In the genomic region with DNA sequence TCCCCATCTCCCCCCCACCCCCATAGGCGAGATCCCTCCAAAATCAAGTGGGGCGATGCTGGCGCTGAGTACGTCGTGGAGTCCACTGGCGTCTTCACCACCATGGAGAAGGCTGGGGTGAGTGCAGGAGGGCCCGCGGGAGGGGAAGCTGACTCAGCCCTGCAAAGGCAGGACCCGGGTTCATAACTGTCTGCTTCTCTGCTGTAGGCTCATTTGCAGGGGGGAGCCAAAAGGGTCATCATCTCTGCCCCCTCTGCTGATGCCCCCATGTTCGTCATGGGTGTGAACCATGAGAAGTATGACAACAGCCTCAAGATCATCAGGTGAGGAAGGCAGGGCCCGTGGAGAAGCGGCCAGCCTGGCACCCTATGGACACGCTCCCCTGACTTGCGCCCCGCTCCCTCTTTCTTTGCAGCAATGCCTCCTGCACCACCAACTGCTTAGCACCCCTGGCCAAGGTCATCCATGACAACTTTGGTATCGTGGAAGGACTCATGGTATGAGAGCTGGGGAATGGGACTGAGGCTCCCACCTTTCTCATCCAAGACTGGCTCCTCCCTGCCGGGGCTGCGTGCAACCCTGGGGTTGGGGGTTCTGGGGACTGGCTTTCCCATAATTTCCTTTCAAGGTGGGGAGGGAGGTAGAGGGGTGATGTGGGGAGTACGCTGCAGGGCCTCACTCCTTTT, we compare ENCODE assay signal across 8 cellular contexts. TPM values are rescaled to one million over a fixed set of nuclear protein-coding genes. Genes with fewer than 3 reads are reported as not detected.
DNase-seq lines count a peak whose midpoint lies in the region; ATAC-seq, FAIRE-seq and TF ChIP-seq lines count a peak whose summit lies in the region.

No MANE protein-coding gene starts in this region.

- H3K4me1 ChIP-seq in HUES64 (ENCODE audit: insufficient read depth, low read length) (peaks cover 20% of the 10 kb centered on the region), astrocyte (ENCODE audit: insufficient read depth, low read length) (peaks cover 54% of the 10 kb centered on the region), mucosa of descending colon (ENCODE audit: low read depth) (peaks cover 64% of the 10 kb centered on the region)

- H3K9me3 ChIP-seq in HUES64 (ENCODE audit: insufficient read depth, low read depth, low read length) = no peaks in the 10 kb centered on the region
- H3K9me3 ChIP-seq in astrocyte (ENCODE audit: insufficient read depth, low read depth, low read length) = no peaks in the 10 kb centered on the region
- H3K9me3 ChIP-seq in mucosa of descending colon = no peaks in the 10 kb centered on the region

- H3K36me3 Mint-ChIP-seq in astrocyte (ENCODE audit: low read depth, unreplicated experiment) = peaks cover 27% of the 10 kb centered on the region

- no peaks in the 10 kb centered on the region for H3K27me3 Mint-ChIP-seq in astrocyte (ENCODE audit: low read depth, unreplicated experiment)

- H2AFZ ChIP-seq in astrocyte (ENCODE audit: low read depth, low read length) = no peak overlapping the region

- peak overlapping the region; percentile 99; the same call in 1 of the 2 replicates for H3K9ac ChIP-seq in HUES64 (ENCODE audit: low read depth, low read length)
- H3K9ac ChIP-seq in astrocyte (ENCODE audit: low read length) = peak overlapping the region; percentile 98

- no peak for ATAC-seq in mucosa of descending colon
- ATAC-seq in GM18505 (IDR thresholded peaks at IDR 0.05; ENCODE audit: unreplicated experiment) = no peak
- no peak for ATAC-seq in HG02970 (IDR thresholded peaks at IDR 0.05; ENCODE audit: low FRiP score, unreplicated experiment)
- ATAC-seq in GM18907 (IDR thresholded peaks at IDR 0.05; ENCODE audit: unreplicated experiment) = no peak

- peaks cover 58% of the 10 kb centered on the region for H4K20me1 ChIP-seq in astrocyte (ENCODE audit: insufficient read depth, low read length)

- WGBS in HUES64 = 88% methylated on average over 16 of the region's 19 CpGs

- intact Hi-C loops in mucosa of descending colon (cut with DNase I, micrococcal nuclease) = loop anchor here (5.0 kb wide), 2 partner anchors 45 to 115 kb away; a partner anchor contains a TSS

- DNase-seq in AG09309 (ENCODE audit: low read depth) (no peak), astrocyte (ENCODE audit: low read depth) (no peak), mucosa of descending colon (peak in 2 of 3 donors; percentile 35 to 63), A172 (ENCODE audit: low spot score) (no peak)

- H3K4me3 Mint-ChIP-seq in astrocyte (ENCODE audit: unreplicated experiment) = peak overlapping the region; percentile 89

- H3K27ac ChIP-seq in HUES64 (ENCODE audit: low read depth, low read length) (peak overlapping the region; percentile 99; the same call in 1 of the 2 replicates), astrocyte (ENCODE audit: low read depth, low read length) (peak overlapping the region; percentile 94)

- peak overlapping the region; percentile 99 for H3K4me2 ChIP-seq in astrocyte (ENCODE audit: low read length)

- H3K4me1 Mint-ChIP-seq in astrocyte (ENCODE audit: low read depth, unreplicated experiment) = peaks cover 30% of the 10 kb centered on the region

- TF ChIP-seq CTCF in AG09309 (IDR thresholded peaks at IDR 0.05; ENCODE audit: control insufficient read depth, insufficient read depth, low read depth, low read length, missing control alignments) (no peak), astrocyte (IDR thresholded peaks at IDR 0.05; ENCODE audit: insufficient read depth, low read depth, low read length) (no peak), mucosa of descending colon (IDR thresholded peaks at IDR 0.05) (no peak)

- peak overlapping the region; percentile 87 for H3K27ac Mint-ChIP-seq in astrocyte (ENCODE audit: unreplicated experiment)

- H3K27me3 ChIP-seq in HUES64 (ENCODE audit: insufficient read depth, low read length) (no peaks in the 10 kb centered on the region), astrocyte (ENCODE audit: insufficient read depth, low read length) (no peaks in the 10 kb centered on the region)

- peaks cover 40% of the 10 kb centered on the region for H3K79me2 ChIP-seq in astrocyte (ENCODE audit: insufficient read depth, low read length)

- peaks cover 46% of the 10 kb centered on the region for H3K36me3 ChIP-seq in HUES64 (ENCODE audit: insufficient read depth, low read length)
- H3K36me3 ChIP-seq in astrocyte (ENCODE audit: insufficient read depth, low read length) = peaks cover 29% of the 10 kb centered on the region
- H3K36me3 ChIP-seq in mucosa of descending colon (ENCODE audit: low read depth) = peaks cover 4% of the 10 kb centered on the region

- no peak for FAIRE-seq in astrocyte (lab: Jason Lieb, UNC)

- TF ChIP-seq POLR2A in GM18505 (IDR thresholded peaks at IDR 0.05; ENCODE audit: borderline replicate concordance, extremely low read depth, insufficient read depth, insufficient read length) = no peak

- H3K9me3 Mint-ChIP-seq in astrocyte (ENCODE audit: unreplicated experiment) = no peaks in the 10 kb centered on the region

- H3K4me3 ChIP-seq in AG09309 (ENCODE audit: control insufficient read depth, low read depth, low read length) = peak overlapping the region; percentile 99
- peak overlapping the region; percentile 97; the same call in 1 of the 2 replicates for H3K4me3 ChIP-seq in HUES64 (ENCODE audit: low read length)
- peak overlapping the region; percentile 95 for H3K4me3 ChIP-seq in astrocyte (ENCODE audit: insufficient read depth, low read depth, low read length)
- H3K4me3 ChIP-seq in mucosa of descending colon = no peak overlapping the region

RNA-seq across cellular contexts. Expression of a gene that starts 2.7 kb away (rescaled TPM):
- polyA plus RNA-seq in HUES64 (2013, experiment 1 of 2) = 5,269 TPM
- polyA plus RNA-seq in HUES64 (2013, experiment 2 of 2) = 5,160 TPM
- 5,151 and 5,167 TPM in 2 replicates for total RNA-seq in astrocyte
- total RNA-seq in mucosa of descending colon = 1,000 to 10,000 TPM; 1,543 to 3,034 (median 2,070) TPM
- 3,748 and 4,015 TPM in 2 replicates for total RNA-seq in A172 (2014; rRNA removed; shearing (Covaris generic))

RNA-seq across cellular contexts. Expression of a gene that starts 18.8 kb away (rescaled TPM):
- polyA plus RNA-seq in HUES64 (2013, experiment 1 of 2) = 9.0 TPM
- polyA plus RNA-seq in HUES64 (2013, experiment 2 of 2) = 8.5 TPM
- total RNA-seq in astrocyte (18.8 and 20.8 TPM in 2 replicates), mucosa of descending colon (10 to 100 TPM in 1 of 3 donors, 1 to 10 TPM in 2; 3.6 to 22.4 (median 8.2) TPM)
- 2.1 TPM in 2 replicates for total RNA-seq in A172 (2014; rRNA removed; shearing (Covaris generic))

RNA-seq across cellular contexts. Expression of a gene that starts 31.1 kb away (rescaled TPM):
- 61.9 TPM for polyA plus RNA-seq in HUES64 (2013, experiment 1 of 2)
- 59.0 TPM for polyA plus RNA-seq in HUES64 (2013, experiment 2 of 2)
- total RNA-seq in astrocyte = 53.1 and 66.8 TPM in 2 replicates
- total RNA-seq in mucosa of descending colon = 10 to 100 TPM; 26.1 to 32.4 (median 26.6) TPM
- total RNA-seq in A172 (2014; rRNA removed; shearing (Covaris generic)) = 53.9 and 59.8 TPM in 2 replicates

RNA-seq across cellular contexts. Expression of a gene that starts 43.1 kb away (rescaled TPM):
- 66.6 TPM for polyA plus RNA-seq in HUES64 (2013, experiment 1 of 2)
- polyA plus RNA-seq in HUES64 (2013, experiment 2 of 2) = 80.5 TPM
- total RNA-seq in astrocyte = 18.6 and 21.1 TPM in 2 replicates
- total RNA-seq in mucosa of descending colon = 10 to 100 TPM; 25.5 to 47.0 (median 26.0) TPM
- 46.2 and 60.2 TPM in 2 replicates for total RNA-seq in A172 (2014; rRNA removed; shearing (Covaris generic))

RNA-seq across cellular contexts. Expression of a gene that starts 44.0 kb away (rescaled TPM):
- polyA plus RNA-seq in HUES64 (2013, experiment 1 of 2) = 233 TPM
- 231 TPM for polyA plus RNA-seq in HUES64 (2013, experiment 2 of 2)
- total RNA-seq in astrocyte (192 and 202 TPM in 2 replicates), mucosa of descending colon (100 to 1,000 TPM; 119 to 143 (median 136) TPM)
- 116 and 166 TPM in 2 replicates for total RNA-seq in A172 (2014; rRNA removed; shearing (Covaris generic))

Comparison
In these comparisons a context has a peak if more than half of its experiments do, and no peak if none do; other contexts are left out.
1. DNase-seq: peak in mucosa of descending colon (2 of 3); none in AG09309 (single experiment), astrocyte (single experiment) and A172 (single experiment).